ENCODE assay signal across 15 cellular contexts in the genomic region with DNA sequence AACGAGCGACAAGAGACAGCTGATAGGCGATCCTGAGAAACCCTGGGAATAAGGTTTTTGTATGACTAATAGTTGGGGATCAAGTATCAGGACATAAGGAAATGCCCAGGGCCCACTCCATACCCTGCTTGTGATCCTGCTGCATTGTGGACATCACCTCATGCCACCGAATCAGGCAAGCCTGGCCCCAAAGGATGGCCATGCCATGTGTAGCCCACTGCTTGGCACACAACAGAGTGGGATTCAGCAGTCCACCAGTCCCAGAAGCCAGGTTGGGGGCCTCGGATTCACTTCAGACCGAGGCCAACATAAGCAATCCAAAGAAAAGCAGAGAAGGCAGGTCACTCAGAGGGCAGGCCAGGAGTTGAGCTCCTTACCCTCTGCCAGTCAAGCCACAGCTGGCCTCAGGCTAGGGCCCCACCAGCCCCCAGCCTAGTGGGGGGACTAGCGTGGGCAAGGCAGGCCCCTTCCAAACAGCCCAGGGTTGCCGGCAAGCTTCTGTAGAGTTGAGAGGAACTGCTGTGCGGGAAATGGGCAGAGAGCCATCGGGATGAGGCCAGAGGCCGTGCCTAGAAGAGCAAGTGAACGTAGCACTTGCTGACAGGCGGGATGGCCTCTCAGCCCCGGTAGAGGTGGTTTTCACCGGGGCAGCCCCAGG. TPM values are rescaled to one million over a fixed set of nuclear protein-coding genes. Genes with fewer than 3 reads are reported as not detected.
DNase-seq lines count a peak whose midpoint lies in the region; ATAC-seq and TF ChIP-seq lines count a peak whose summit lies in the region.
"Had no signal": no experiment of that assay in that cellular context is flagged by ENCODE, and none has a peak within 500 bp of the region (broad histone marks: within the 10 kb centered on the region; RNA-seq: fewer than 3 reads in every experiment).

No MANE protein-coding gene starts in this region.

- H3K4ac ChIP-seq in neuronal stem cell (ENCODE audit: low read length), result no peak overlapping the region

- no peak overlapping the region for H3K4me2 ChIP-seq in neuronal stem cell (ENCODE audit: insufficient read depth, low read length, poor library complexity, severe bottlenecking)
- H3K4me2 ChIP-seq: GM23338 had no signal

- CTCF ChIA-PET in RWPE1 (lab: Yijun Ruan, JAX), result interaction anchor here (1.0 kb wide), 1 partner anchor 22 kb away, joined by 3 read pairs; a partner anchor contains a TSS

- WGBS in neuronal stem cell (ENCODE audit: extremely low coverage in 2 of 2, insufficient read length in 2 of 2, insufficient replicate concordance in 1 of 2), 2 donors, result no CpG with 5 or more reads among the region's 15 CpGs
- 88 to 96% (median 93%) methylated on average over 13 to 15 of the region's 15 CpGs for WGBS in spleen, 5 donors

- H4K8ac ChIP-seq in neuronal stem cell (ENCODE audit: low read depth, low read length), result no peak overlapping the region

- H2BK15ac ChIP-seq in neuronal stem cell (ENCODE audit: low read length), result no peak overlapping the region

- no peak overlapping the region for H3K23ac ChIP-seq in neuronal stem cell (ENCODE audit: low read depth, low read length, poor library complexity)

- peaks cover 3% of the 10 kb centered on the region for H3K79me1 ChIP-seq in neuronal stem cell (ENCODE audit: low read depth, low read length)

- H4K91ac ChIP-seq in neuronal stem cell (ENCODE audit: low read depth, low read length, poor library complexity), result no peak overlapping the region

- H3K18ac ChIP-seq in neuronal stem cell (ENCODE audit: low read length), result no peak overlapping the region

- H3K36me3 ChIP-seq in right atrium auricular region (peaks cover 30% of the 10 kb centered on the region), neuronal stem cell (replicated peaks in 1 of 2; ENCODE audit: control insufficient read depth in 2 of 2, insufficient read depth in 2 of 2, low read length in 2 of 2) (peaks cover 19 to 63% of the 10 kb centered on the region in 2 donors), spleen (peaks cover 0 to 69% (median 49%) of the 10 kb centered on the region in 6 donors)

- H2BK12ac ChIP-seq in neuronal stem cell (ENCODE audit: low read length), result no peak overlapping the region

- POLR2A ChIA-PET in RWPE1 (lab: Yijun Ruan, JAX; ENCODE audit: low non-redundant PET), result no interaction called here

- no peak overlapping the region for H2BK120ac ChIP-seq in neuronal stem cell (ENCODE audit: low read depth, low read length)

- no peak overlapping the region for H2BK5ac ChIP-seq in neuronal stem cell (ENCODE audit: low read length)

- H3K4me3 ChIP-seq in right atrium auricular region (no peak overlapping the region), neuronal stem cell (ENCODE audit: low read length in 2 of 2) (no peak overlapping the region), spleen (no peak overlapping the region)
- H3K4me3 ChIP-seq: GM23338 had no signal

- intact Hi-C loops in left ventricle myocardium superior (cut with micrococcal nuclease) (no loop called here), spleen (cut with DNase I; ENCODE audit: low total_unique reads) (no loop called here)

- no peak for TF ChIP-seq POLR2A in spleen (IDR thresholded peaks at IDR 0.05)

- H3K27ac ChIP-seq in right atrium auricular region, result peak overlapping the region; percentile 79 to 90
- H3K27ac ChIP-seq in RWPE1, result peak overlapping the region; percentile 11
- no peak overlapping the region for H3K27ac ChIP-seq in neuronal stem cell (replicated peaks; ENCODE audit: low read length)
- no peak overlapping the region for H3K27ac ChIP-seq in spleen

- H3K14ac ChIP-seq in neuronal stem cell (ENCODE audit: low read length), result no peak overlapping the region

- H3K9me3 ChIP-seq in right atrium auricular region, result no peaks in the 10 kb centered on the region
- H3K9me3 ChIP-seq in neuronal stem cell (replicated peaks in 1 of 2; ENCODE audit: control insufficient read depth in 2 of 2, insufficient read depth in 1 of 2, low read depth in 1 of 2, low read length in 2 of 2), result no peaks in the 10 kb centered on the region
- no peaks in the 10 kb centered on the region for H3K9me3 ChIP-seq in spleen

- no peak overlapping the region for H2AFZ ChIP-seq in neuronal stem cell (ENCODE audit: low read length)
- H2AFZ ChIP-seq: GM23338 had no signal

- DNase-seq in right atrium auricular region (ENCODE audit: low spot score), result no peak
- DNase-seq in left ventricle myocardium superior, result no peak
- no peak for DNase-seq in RWPE1 (ENCODE audit: low spot score)
- no peak for DNase-seq in neuronal stem cell (ENCODE audit: low spot score)
- peak; percentile 49 for DNase-seq in spleen
- DNase-seq: C1 segment of cervical spinal cord; Calu3; CD4-positive, alpha-beta T cell; DMS153; DMS79 treated with DMSO at 0.1 percent for 48 hours; EL; H7 had no signal

- no peak for ATAC-seq in left ventricle myocardium superior
- ATAC-seq in GM18517 (IDR thresholded peaks at IDR 0.05; ENCODE audit: unreplicated experiment), result no peak
- no peak for ATAC-seq in GM18511 (IDR thresholded peaks at IDR 0.05; ENCODE audit: unreplicated experiment)
- ATAC-seq: GM23338 had no signal

- H3K27me3 ChIP-seq in right atrium auricular region (no peaks in the 10 kb centered on the region), neuronal stem cell (ENCODE audit: control insufficient read depth in 3 of 3, insufficient read depth in 3 of 3, low read depth in 1 of 3, low read length in 3 of 3) (no peaks in the 10 kb centered on the region), spleen (replicated peaks in 1 of 7) (no peaks in the 10 kb centered on the region)

- H3K4me1 ChIP-seq in right atrium auricular region (peaks cover 0 to 33% of the 10 kb centered on the region in 2 donors), neuronal stem cell (ENCODE audit: control insufficient read depth in 2 of 2, insufficient read depth in 1 of 2, low read depth in 1 of 2, low read length in 2 of 2) (peaks cover 1 to 6% of the 10 kb centered on the region in 2 donors), spleen (peaks cover 7 to 27% (median 20%) of the 10 kb centered on the region in 6 donors)

- no peak for TF ChIP-seq CTCF in right atrium auricular region (IDR thresholded peaks at IDR 0.05)
- TF ChIP-seq CTCF in RWPE1 (conservative IDR thresholded peaks at IDR 0.05; ENCODE audit: low read depth), result no peak
- TF ChIP-seq CTCF in spleen (IDR thresholded peaks at IDR 0.05 in 8 of 11, conservative IDR thresholded peaks at IDR 0.05 in 3 of 11), result no peak

- no peak overlapping the region for H2AK5ac ChIP-seq in neuronal stem cell (ENCODE audit: low read depth, low read length)

- peak overlapping the region; percentile 27 for H3K9ac ChIP-seq in neuronal stem cell (ENCODE audit: low read depth, low read length, poor library complexity)

RNA-seq across cellular contexts. Expression of a gene that starts 5.0 kb away (rescaled TPM):
- total RNA-seq in right atrium auricular region, result 10 to 100 TPM; 11.8 to 16.0 TPM
- 19.0 TPM for total RNA-seq in left ventricle myocardium superior
- polyA plus RNA-seq in neuronal stem cell (2013, experiment 1 of 2), result 11.9 TPM
- 11.7 TPM for polyA plus RNA-seq in neuronal stem cell (2013, experiment 2 of 2)
- total RNA-seq in spleen, result 10 to 100 TPM in 5 of 7 donors, 1 to 10 TPM in 2; 5.9 to 23.3 (median 12.4) TPM
- 10 to 100 TPM; 37.4 to 47.1 (median 41.5) TPM for polyA plus RNA-seq in spleen

RNA-seq across cellular contexts. Expression of a gene that starts 5.2 kb away (rescaled TPM):
- total RNA-seq in right atrium auricular region (100 to 1,000 TPM; 231 to 249 TPM), left ventricle myocardium superior (222 TPM), spleen (100 to 1,000 TPM in 4 of 7 donors, 10 to 100 TPM in 3; 89.3 to 191 (median 102) TPM)
- polyA plus RNA-seq in neuronal stem cell (2013, experiment 1 of 2), result 247 TPM
- polyA plus RNA-seq in neuronal stem cell (2013, experiment 2 of 2), result 237 TPM
- polyA plus RNA-seq in spleen, result 100 to 1,000 TPM; 196 to 276 (median 220) TPM

RNA-seq across cellular contexts. Expression of a gene that starts 18.1 kb away (rescaled TPM):
- total RNA-seq in right atrium auricular region (1 to 10 TPM; 4.0 to 5.8 TPM), left ventricle myocardium superior (4.4 TPM), spleen (10 to 100 TPM in 3 of 7 donors, 1 to 10 TPM in 4; 4.7 to 17.8 (median 9.0) TPM)
- polyA plus RNA-seq in neuronal stem cell (2013, experiment 1 of 2), result 8.4 TPM
- polyA plus RNA-seq in neuronal stem cell (2013, experiment 2 of 2), result 8.8 TPM
- 1 to 10 TPM; 1.6 to 4.0 (median 2.6) TPM for polyA plus RNA-seq in spleen

RNA-seq across cellular contexts. Expression of a gene that starts 21.8 kb away (rescaled TPM):
- total RNA-seq in right atrium auricular region, result 100 to 1,000 TPM; 118 to 141 TPM
- total RNA-seq in left ventricle myocardium superior, result 82.2 TPM
- 142 TPM for polyA plus RNA-seq in neuronal stem cell (2013, experiment 1 of 2)
- 141 TPM for polyA plus RNA-seq in neuronal stem cell (2013, experiment 2 of 2)
- total RNA-seq in spleen, result 10 to 100 TPM; 60.2 to 99.0 (median 75.1) TPM
- 10 to 100 TPM; 24.4 to 34.4 (median 26.3) TPM for polyA plus RNA-seq in spleen

RNA-seq across cellular contexts. Expression of a gene that starts 33.0 kb away (rescaled TPM):
- total RNA-seq in right atrium auricular region, result 100 to 1,000 TPM; 241 to 341 TPM
- total RNA-seq in left ventricle myocardium superior, result 223 TPM
- 21.0 TPM for polyA plus RNA-seq in neuronal stem cell (2013, experiment 1 of 2)
- 20.3 TPM for polyA plus RNA-seq in neuronal stem cell (2013, experiment 2 of 2)
- 10 to 100 TPM; 51.9 to 70.2 (median 62.9) TPM for total RNA-seq in spleen
- polyA plus RNA-seq in spleen, result 10 to 100 TPM; 64.1 to 98.4 (median 69.2) TPM

Comparison
In these comparisons a context has a peak if more than half of its experiments do, and no peak if none do; other contexts are left out.
1. H3K27ac ChIP-seq: peak in right atrium auricular region (2 of 2) and RWPE1 (single experiment); none in neuronal stem cell (single experiment) and spleen (0 of 8).